Comparison of ENCODE assay signal across 13 cellular contexts in genomic region chr4:106303548-106303947, GRCh38.
"Had no signal": no experiment of that assay in that cellular context is flagged by ENCODE, and none has a peak within 500 bp of the region (broad histone marks: within the 10 kb centered on the region; RNA-seq: fewer than 3 reads in every experiment).

No MANE protein-coding gene starts in this region.

- H3K4me1 ChIP-seq: colonic mucosa, left ventricle myocardium inferior, lower lobe of right lung, sigmoid colon had no signal

- H3K9me3 ChIP-seq: colonic mucosa, left ventricle myocardium inferior, lower lobe of right lung, sigmoid colon had no signal

- H3K4me3 ChIP-seq: colonic mucosa, left ventricle myocardium inferior, lower lobe of right lung, sigmoid colon, skin epidermis had no signal

- H3K36me3 ChIP-seq: colonic mucosa had no signal

- ATAC-seq: foreskin keratinocyte; lower lobe of right lung; naive thymus-derived CD4-positive, alpha-beta T cell had no signal

- H3K27ac ChIP-seq: colonic mucosa, foreskin keratinocyte, left ventricle myocardium inferior, lower lobe of right lung, sigmoid colon, skin epidermis had no signal

- DNase-seq: colonic mucosa; dermis blood vessel endothelial cell; foreskin keratinocyte; immature natural killer cell; left ventricle myocardium inferior; lower lobe of right lung; naive thymus-derived CD4-positive, alpha-beta T cell; posterior cingulate gyrus; sigmoid colon; stimulated activated CD4-positive, alpha-beta T cell treated with anti-CD3 and anti-CD28 coated beads, Interleukin-2, amount 100 ng/mL, for 24 hours; stimulated activated naive CD4-positive, alpha-beta T cell treated with Interleukin-2 at 50 U/mL for 16 hours; trophoblast cell had no signal

- H3K27me3 ChIP-seq: colonic mucosa, foreskin keratinocyte, sigmoid colon had no signal
